ENCODE assay signal across 9 cellular contexts in the genomic region with DNA sequence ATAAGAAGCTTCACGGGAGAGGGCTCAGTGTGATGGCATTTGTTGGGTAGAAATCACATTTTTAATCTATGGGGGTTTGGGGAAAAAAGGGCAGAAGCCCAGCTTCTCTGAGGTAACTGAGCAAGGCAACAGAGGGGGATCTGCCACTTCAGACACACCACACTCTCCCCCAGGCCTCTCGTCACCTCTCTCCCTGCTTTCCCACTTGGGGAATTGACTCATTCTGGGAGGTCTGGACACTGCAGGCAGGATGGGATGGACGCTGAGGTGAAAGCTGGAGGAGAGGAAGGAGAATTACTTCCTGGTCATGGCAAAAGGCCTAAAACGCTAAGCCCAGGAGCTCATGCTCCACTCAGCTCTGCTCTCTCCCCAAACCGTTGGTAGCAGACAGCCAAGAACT. TPM values are rescaled to one million over a fixed set of nuclear protein-coding genes. Genes with fewer than 3 reads are reported as not detected.
DNase-seq lines count a peak whose midpoint lies in the region; ATAC-seq, FAIRE-seq and TF ChIP-seq lines count a peak whose summit lies in the region.
"Had no signal": no experiment of that assay in that cellular context is flagged by ENCODE, and none has a peak within 500 bp of the region (broad histone marks: within the 10 kb centered on the region; RNA-seq: fewer than 3 reads in every experiment).

No MANE protein-coding gene starts in this region.

- H3K4me3 Mint-ChIP-seq in central memory CD8-positive, alpha-beta T cell: peak overlapping the region; percentile 68
- peak overlapping the region in 6 of 8 donors; percentile 25 to 77 (median 55) for H3K4me3 Mint-ChIP-seq in naive B cell

- WGBS in A549 (ENCODE audit: missing lambda C conversion rate): 76% methylated on average over 5 of the region's 5 CpGs

- no peak for FAIRE-seq in A549 (lab: Jason Lieb, UNC)

- no peak for TF ChIP-seq POLR2A in A549 (IDR thresholded peaks at IDR 0.05; ENCODE audit: low read length)

- H3K9me3 Mint-ChIP-seq in central memory CD8-positive, alpha-beta T cell: no peaks in the 10 kb centered on the region
- H3K9me3 Mint-ChIP-seq in naive B cell: no peaks in the 10 kb centered on the region

- ATAC-seq in A549: no peak
- no peak for ATAC-seq in central memory CD8-positive, alpha-beta T cell (replicated peaks; ENCODE audit: extremely low read depth, poor library complexity, severe bottlenecking)
- ATAC-seq in naive B cell (ENCODE audit: low read depth in 2 of 2): no peak
- ATAC-seq in GM21381 (IDR thresholded peaks at IDR 0.05; ENCODE audit: unreplicated experiment): no peak

- H3K27me3 Mint-ChIP-seq in central memory CD8-positive, alpha-beta T cell: no peaks in the 10 kb centered on the region
- no peaks in the 10 kb centered on the region for H3K27me3 Mint-ChIP-seq in naive B cell

- no peaks in the 10 kb centered on the region for H3K79me2 ChIP-seq in Loucy (ENCODE audit: insufficient read depth, low read length)

- DNase-seq in A549 (ENCODE audit: low read depth in 1 of 2, low spot score in 1 of 2): no peak
- no peak for DNase-seq in central memory CD8-positive, alpha-beta T cell (ENCODE audit: low spot score in 2 of 2)
- DNase-seq in naive B cell: no peak
- no peak for DNase-seq in NCI-H446 (lab: John Stamatoyannopoulos, UW)
- no peak for DNase-seq in GDM1 (lab: John Stamatoyannopoulos, UW)
- DNase-seq in NCI-H1092 (lab: John Stamatoyannopoulos, UW): no peak
- DNase-seq: DMS53 had no signal

- H3K9me3 ChIP-seq in A549: no peaks in the 10 kb centered on the region
- no peaks in the 10 kb centered on the region for H3K9me3 ChIP-seq in Loucy (ENCODE audit: insufficient read depth, low read depth, low read length)

- H3F3A ChIP-seq in Loucy (ENCODE audit: low read depth): no peaks in the 10 kb centered on the region

- no peak overlapping the region for H3K4me3 ChIP-seq in A549
- H3K4me3 ChIP-seq in Loucy (ENCODE audit: low read length, poor library complexity, severe bottlenecking): no peak overlapping the region

- no peak for TF ChIP-seq RAD21 in A549 (conservative IDR thresholded peaks at IDR 0.05 in 1 of 2, IDR thresholded peaks at IDR 0.05 in 1 of 2)

- CTCF ChIA-PET in A549 (lab: Yijun Ruan, JAX): interaction anchor here (0.6 to 11.1 kb wide), 7 partner anchors 8 to 470 kb away, joined by 3 to 180 read pairs (median 4); a partner anchor contains a TSS

- H3K4me1 ChIP-seq in A549 (peaks cover 16% of the 10 kb centered on the region), Loucy (ENCODE audit: insufficient read depth, low read length, poor library complexity, severe bottlenecking) (peaks cover 14% of the 10 kb centered on the region)

- H3K36me3 ChIP-seq in Loucy (ENCODE audit: insufficient read depth, low read length): no peaks in the 10 kb centered on the region

- POLR2A ChIA-PET in A549 (lab: Yijun Ruan, JAX): interaction anchor here (1.6 kb wide), 1 partner anchor 26 kb away, joined by 5 read pairs; no protein-coding TSS in a partner anchor

- TF ChIP-seq CTCF in A549 (IDR thresholded peaks at IDR 0.05) (no peak), Loucy (conservative IDR thresholded peaks at IDR 0.05; ENCODE audit: low read length) (no peak)

- H3K27me3 ChIP-seq in Loucy (ENCODE audit: insufficient read depth, low read length, poor library complexity, severe bottlenecking): no peaks in the 10 kb centered on the region

- peak overlapping the region; percentile 88 for H3K27ac Mint-ChIP-seq in central memory CD8-positive, alpha-beta T cell (ENCODE audit: low read depth)
- H3K27ac Mint-ChIP-seq in naive B cell: peak overlapping the region; percentile 66 to 91 (median 88)

- peak overlapping the region; percentile 57 for H2AFZ ChIP-seq in Loucy (ENCODE audit: low read length)

- no peak for TF ChIP-seq EP300 in A549 (IDR thresholded peaks at IDR 0.05)

- no peaks in the 10 kb centered on the region for H3K36me3 Mint-ChIP-seq in central memory CD8-positive, alpha-beta T cell (ENCODE audit: insufficient read depth)
- no peaks in the 10 kb centered on the region for H3K36me3 Mint-ChIP-seq in naive B cell

- no peaks in the 10 kb centered on the region for H3K9me2 ChIP-seq in Loucy (replicated peaks; ENCODE audit: low read depth, low read length)

- H3K9ac ChIP-seq in Loucy (ENCODE audit: low read depth, low read length, poor library complexity, severe bottlenecking): peak overlapping the region; percentile 31

- peak overlapping the region; percentile 26 for H3K4me2 ChIP-seq in A549
- H3K4me2 ChIP-seq in Loucy (ENCODE audit: low read depth, low read length, poor library complexity, severe bottlenecking): peak overlapping the region; percentile 40

- peak overlapping the region in 1 of 2 experiments; percentile 67; a peak in 3 of 6 replicates for H3K27ac ChIP-seq in A549

- H4K20me1 ChIP-seq in Loucy (ENCODE audit: insufficient read depth, low read length, poor library complexity, severe bottlenecking): no peaks in the 10 kb centered on the region

- peaks cover 27% of the 10 kb centered on the region for H3K4me1 Mint-ChIP-seq in central memory CD8-positive, alpha-beta T cell
- peaks cover 23 to 35% (median 31%) of the 10 kb centered on the region in 3 donors for H3K4me1 Mint-ChIP-seq in naive B cell

TF ChIP-seq in A549, 52 proteins besides CTCF, POLR2A, EP300 and RAD21:
- TF ChIP-seq MAFK (IDR thresholded peaks at IDR 0.05; ENCODE audit: partially characterized antibody) (no peak), JUNB (IDR thresholded peaks at IDR 0.05) (no peak), CBX2 (IDR thresholded peaks at IDR 0.05; ENCODE audit: borderline replicate concordance, low read depth) (no peak), MYC (IDR thresholded peaks at IDR 0.05; ENCODE audit: borderline replicate concordance, low read length) (no peak), NFE2L2 (conservative IDR thresholded peaks at IDR 0.05; ENCODE audit: low read length) (no peak), TP53 (CRISPR knock-in tag; IDR thresholded peaks at IDR 0.05) (no peak), RARB (CRISPR knock-in tag; IDR thresholded peaks at IDR 0.05) (no peak), GATA3 (IDR thresholded peaks at IDR 0.05; ENCODE audit: borderline replicate concordance) (no peak), RCOR1 (IDR thresholded peaks at IDR 0.05; ENCODE audit: low read depth, low read length) (no peak), CBX8 (IDR thresholded peaks at IDR 0.05) (no peak), EHMT2 (IDR thresholded peaks at IDR 0.05; ENCODE audit: low read depth) (no peak), KDM1A (IDR thresholded peaks at IDR 0.05; ENCODE audit: low read depth) (no peak), ZSCAN20 (CRISPR knock-in tag; IDR thresholded peaks at IDR 0.05) (no peak)
- TF ChIP-seq, protein P1, sequence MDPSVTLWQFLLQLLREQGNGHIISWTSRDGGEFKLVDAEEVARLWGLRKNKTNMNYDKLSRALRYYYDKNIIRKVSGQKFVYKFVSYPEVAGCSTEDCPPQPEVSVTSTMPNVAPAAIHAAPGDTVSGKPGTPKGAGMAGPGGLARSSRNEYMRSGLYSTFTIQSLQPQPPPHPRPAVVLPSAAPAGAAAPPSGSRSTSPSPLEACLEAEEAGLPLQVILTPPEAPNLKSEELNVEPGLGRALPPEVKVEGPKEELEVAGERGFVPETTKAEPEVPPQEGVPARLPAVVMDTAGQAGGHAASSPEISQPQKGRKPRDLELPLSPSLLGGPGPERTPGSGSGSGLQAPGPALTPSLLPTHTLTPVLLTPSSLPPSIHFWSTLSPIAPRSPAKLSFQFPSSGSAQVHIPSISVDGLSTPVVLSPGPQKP (IDR thresholded peaks at IDR 0.05; ENCODE audit: low read depth, low read length): no peak
- TF ChIP-seq, protein P2, sequence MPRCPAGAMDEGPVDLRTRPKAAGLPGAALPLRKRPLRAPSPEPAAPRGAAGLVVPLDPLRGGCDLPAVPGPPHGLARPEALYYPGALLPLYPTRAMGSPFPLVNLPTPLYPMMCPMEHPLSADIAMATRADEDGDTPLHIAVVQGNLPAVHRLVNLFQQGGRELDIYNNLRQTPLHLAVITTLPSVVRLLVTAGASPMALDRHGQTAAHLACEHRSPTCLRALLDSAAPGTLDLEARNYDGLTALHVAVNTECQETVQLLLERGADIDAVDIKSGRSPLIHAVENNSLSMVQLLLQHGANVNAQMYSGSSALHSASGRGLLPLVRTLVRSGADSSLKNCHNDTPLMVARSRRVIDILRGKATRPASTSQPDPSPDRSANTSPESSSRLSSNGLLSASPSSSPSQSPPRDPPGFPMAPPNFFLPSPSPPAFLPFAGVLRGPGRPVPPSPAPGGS (IDR thresholded peaks at IDR 0.05): no peak

RNA-seq across cellular contexts. Expression of a gene that starts 33.2 kb away (rescaled TPM):
- polyA plus RNA-seq in A549 (2011; rRNA removed) (26.9 and 27.6 TPM in 2 replicates), A549 (2017; fragmentation: RNase III; extraction: RNeasy Plus Mini Kit Qiagen cat#74134 plus additional on column Dnase treatment) (6.2 to 7.1 TPM (median 6.7 TPM) in 3 replicates), naive B cell (ENCODE audit: low read depth in 6 of 6) (under 1 TPM in 4 of 6 donors, not detected in 2; 0.08 to 0.32 (median 0.22) TPM)
- polyA plus RNA-seq in A549 (2012; cell fraction: cytosol; rRNA removed): 6.4 and 7.2 TPM in 2 replicates
- 9.0 and 11.7 TPM in 2 replicates for polyA plus RNA-seq in A549 (2012; cell fraction: nucleus; rRNA removed)
- 45.7 and 64.6 TPM in 2 replicates for polyA minus RNA-seq in A549 (2011; rRNA and poly(A)+ RNA removed)

Comparison
In these comparisons a context has a peak if more than half of its experiments do, and no peak if none do; other contexts are left out.
1. RNA of a gene that starts 33.2 kb away (polyA plus RNA-seq): 6.2 to 27.6 TPM in A549; 0.08 to 0.32 TPM in naive B cell; every median in the first group is over 4 times any median in the second.